In the genomic region with DNA sequence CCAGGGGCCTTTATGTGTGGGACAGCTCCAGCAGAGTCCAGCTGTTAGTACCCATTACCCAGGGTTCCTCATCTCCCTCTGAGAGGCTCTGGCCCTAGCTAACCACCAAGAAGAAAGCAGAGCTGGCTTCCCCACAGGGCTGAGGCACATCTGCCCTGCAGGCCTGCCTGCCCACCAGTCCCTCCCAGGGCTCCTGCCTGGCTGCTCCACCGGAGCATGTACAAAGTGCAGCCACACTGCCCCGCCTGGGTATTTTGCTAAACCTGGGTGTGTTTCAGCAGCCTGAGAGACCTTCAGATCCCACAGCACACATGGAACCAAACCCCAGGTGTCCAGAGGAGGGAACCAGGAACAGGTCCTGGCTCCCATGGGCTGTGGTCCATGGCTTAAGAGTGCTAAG, we compare ENCODE assay signal across 9 cellular contexts.
"Had no signal": no experiment of that assay in that cellular context is flagged by ENCODE, and none has a peak within 500 bp of the region (broad histone marks: within the 10 kb centered on the region; RNA-seq: fewer than 3 reads in every experiment).

No MANE protein-coding gene starts in this region.

- H3K27ac ChIP-seq: GM23248, HL-60 had no signal

- H3K36me3 ChIP-seq: HAP-1 had no signal

- H3K4me1 ChIP-seq: HAP-1 had no signal

- FAIRE-seq: HTR-8/SVneo had no signal

- H3K4me3 ChIP-seq: GM23248, HAP-1 had no signal

- H3K9me3 ChIP-seq: HAP-1 had no signal

- ATAC-seq: HCT116 had no signal

- H2AFZ ChIP-seq: GM23248 had no signal

- H3K4me3 Mint-ChIP-seq: HFFc6, IgD-negative memory B cell had no signal

- DNase-seq: GM23248, GOT3, HFFc6, KBM-7 had no signal

- H3K36me3 Mint-ChIP-seq: IgD-negative memory B cell had no signal

- H3K27ac Mint-ChIP-seq: HFFc6, IgD-negative memory B cell had no signal

- H3K27me3 Mint-ChIP-seq: IgD-negative memory B cell had no signal

- H3K4me1 Mint-ChIP-seq: IgD-negative memory B cell had no signal

- H3K9ac ChIP-seq: GM23248 had no signal
